ENCODE assay signal across 20 cellular contexts in genomic region chr12:21434704-21435103, GRCh38. TPM values are rescaled to one million over a fixed set of nuclear protein-coding genes. Genes with fewer than 3 reads are reported as not detected.
A peak's percentile ranks its signal among the peaks of the same experiment; 100 is the strongest.
DNase-seq lines count a peak whose midpoint lies in the region; ATAC-seq, FAIRE-seq and TF ChIP-seq lines count a peak whose summit lies in the region.
"Had no signal": no experiment of that assay in that cellular context is flagged by ENCODE, and none has a peak within 500 bp of the region (broad histone marks: within the 10 kb centered on the region; RNA-seq: fewer than 3 reads in every experiment).

No MANE protein-coding gene starts in this region.

- no peak overlapping the region for H3K23ac ChIP-seq in mesendoderm (ENCODE audit: low read length)

- peak overlapping the region; percentile 36 for H3K4ac ChIP-seq in mesendoderm (ENCODE audit: low read depth, low read length)

- H2BK15ac ChIP-seq in mesendoderm (replicated peaks; ENCODE audit: low read depth), result no peak overlapping the region

- H3K27me3 ChIP-seq in bronchial epithelial cell (ENCODE audit: control insufficient read depth, insufficient read depth, low read length), result no peaks in the 10 kb centered on the region
- no peaks in the 10 kb centered on the region for H3K27me3 ChIP-seq in mesendoderm (ENCODE audit: insufficient read depth, low read length, poor library complexity)
- no peaks in the 10 kb centered on the region for H3K27me3 ChIP-seq in H7 (ENCODE audit: control insufficient read depth, insufficient read depth, low read length)
- H3K27me3 ChIP-seq: BLaER1 treated with 17β-estradiol and CSF1 and Interleukin-3, amounts not matched to agents 10 nM and 100 nM had no signal

- H3K36me3 ChIP-seq in bronchial epithelial cell (ENCODE audit: control insufficient read depth, insufficient read depth, low read length), result no peaks in the 10 kb centered on the region
- no peaks in the 10 kb centered on the region for H3K36me3 ChIP-seq in mesendoderm (ENCODE audit: control insufficient read depth, insufficient read depth, low read length)
- H3K36me3 ChIP-seq in H7 (replicated peaks; ENCODE audit: control insufficient read depth, insufficient read depth, low read length), result no peaks in the 10 kb centered on the region

- no peaks in the 10 kb centered on the region for H3K79me1 ChIP-seq in mesendoderm (ENCODE audit: low read length)

- no peak overlapping the region for H3K18ac ChIP-seq in mesendoderm (ENCODE audit: low read length)

- no peak overlapping the region for H3K56ac ChIP-seq in mesendoderm (ENCODE audit: low read length)

- H2BK120ac ChIP-seq in mesendoderm (ENCODE audit: low read depth, low read length), result no peak overlapping the region

- H4K8ac ChIP-seq in mesendoderm (ENCODE audit: low read depth, low read length), result no peak overlapping the region

- no peak overlapping the region for H2AK5ac ChIP-seq in mesendoderm (ENCODE audit: low read length)

- H3K79me2 ChIP-seq in mesendoderm (ENCODE audit: control insufficient read depth, insufficient read depth, low read length), result no peaks in the 10 kb centered on the region

- H3K4me1 ChIP-seq in mesendoderm (ENCODE audit: control insufficient read depth, low read depth, low read length), result no peaks in the 10 kb centered on the region

- FAIRE-seq in bronchial epithelial cell (lab: Jason Lieb, UNC), result peak; percentile 47
- FAIRE-seq: GM12892, H54 had no signal

- H3K4me2 ChIP-seq in mesendoderm (ENCODE audit: low read length), result no peak overlapping the region
- H3K4me2 ChIP-seq: BLaER1 treated with 17β-estradiol and CSF1 and Interleukin-3, amounts not matched to agents 10 nM and 100 nM; GM23338 had no signal

- H2BK5ac ChIP-seq in mesendoderm (ENCODE audit: low read length), result no peak overlapping the region

- H3K4me3 ChIP-seq in bronchial epithelial cell (ENCODE audit: low read depth, low read length), result no peak overlapping the region
- no peak overlapping the region for H3K4me3 ChIP-seq in mesendoderm (ENCODE audit: low read length)
- H3K4me3 ChIP-seq in H7 (ENCODE audit: insufficient read depth, low read depth, low read length), result no peak overlapping the region
- H3K4me3 ChIP-seq: BLaER1 treated with 17β-estradiol and CSF1 and Interleukin-3, amounts not matched to agents 10 nM and 100 nM; GM23338 had no signal

- H3K4me1 Mint-ChIP-seq in HFFc6 (ENCODE audit: low read depth), result peaks cover 63% of the 10 kb centered on the region
- peaks cover 18% of the 10 kb centered on the region for H3K4me1 Mint-ChIP-seq in activated T-helper 17 cell treated with anti-CD3 and anti-CD28 coated beads, Interleukin-2, amount 50 U/mL, for 72 hours

- no peak overlapping the region for H3K27ac Mint-ChIP-seq in HFFc6
- no peak overlapping the region for H3K27ac Mint-ChIP-seq in activated T-helper 17 cell treated with anti-CD3 and anti-CD28 coated beads, Interleukin-2, amount 50 U/mL, for 72 hours
- H3K27ac Mint-ChIP-seq: B cell; CD8-positive, alpha-beta T cell; GM23338 had no signal

- no CpG with 5 or more reads among the region's 2 CpGs for WGBS in mesendoderm (ENCODE audit: extremely low coverage, insufficient coverage, low lambda C conversion rate)

- H3K36me3 Mint-ChIP-seq in HFFc6 (ENCODE audit: low read depth), result 0 out of 2 replicates have a peak, but pooled peaks cover 4% of the 10 kb centered on the region
- H3K36me3 Mint-ChIP-seq in activated T-helper 17 cell treated with anti-CD3 and anti-CD28 coated beads, Interleukin-2, amount 50 U/mL, for 72 hours (ENCODE audit: low read depth), result peaks cover 18% of the 10 kb centered on the region

- no peak overlapping the region for H3K27ac ChIP-seq in mesendoderm (ENCODE audit: low read depth, low read length)
- H3K27ac ChIP-seq: BLaER1 treated with 17β-estradiol and CSF1 and Interleukin-3, amounts not matched to agents 10 nM and 100 nM; HL-60 had no signal

- H3K27me3 Mint-ChIP-seq in HFFc6 (ENCODE audit: insufficient read depth), result no peaks in the 10 kb centered on the region
- no peaks in the 10 kb centered on the region for H3K27me3 Mint-ChIP-seq in activated T-helper 17 cell treated with anti-CD3 and anti-CD28 coated beads, Interleukin-2, amount 50 U/mL, for 72 hours

- H4K5ac ChIP-seq in mesendoderm (ENCODE audit: low read length), result no peak overlapping the region

- ATAC-seq in activated T-helper 17 cell treated with anti-CD3 and anti-CD28 coated beads, Interleukin-2, amount 50 U/mL, for 72 hours (replicated peaks), result no peak
- ATAC-seq: CD8-positive, alpha-beta T cell; GM23338 had no signal

- H3K9ac ChIP-seq in mesendoderm (ENCODE audit: low read length), result no peak overlapping the region
- H3K9ac ChIP-seq: BLaER1 treated with 17β-estradiol and CSF1 and Interleukin-3, amounts not matched to agents 10 nM and 100 nM had no signal

- TF ChIP-seq CTCF in HFFc6 (IDR thresholded peaks at IDR 0.05), result no peak
- no peak for TF ChIP-seq CTCF in bronchial epithelial cell (IDR thresholded peaks at IDR 0.05; ENCODE audit: insufficient read depth, low read length, severe bottlenecking)

- DNase-seq in EL (peak; percentile 13), HFFc6 (peak; percentile 5), bronchial epithelial cell (ENCODE audit: low read depth) (no peak), mesendoderm (no peak), H7 (no peak), 8988T (no peak)
- no peak for DNase-seq in stimulated activated naive CD4-positive, alpha-beta T cell treated with Interleukin-2 at 50 U/mL for 16 hours (lab: John Stamatoyannopoulos, UW)
- DNase-seq: CD8-positive, alpha-beta T cell; COR-L47; DMS 273 treated with DMSO at 0.1 percent for 48 hours; DMS53; DND-41; GDM1 had no signal

- no peak overlapping the region for H3K4me3 Mint-ChIP-seq in HFFc6
- no peak overlapping the region for H3K4me3 Mint-ChIP-seq in activated T-helper 17 cell treated with anti-CD3 and anti-CD28 coated beads, Interleukin-2, amount 50 U/mL, for 72 hours
- H3K4me3 Mint-ChIP-seq: B cell; CD8-positive, alpha-beta T cell; GM23338 had no signal

- no peaks in the 10 kb centered on the region for H3K9me3 Mint-ChIP-seq in HFFc6
- no peaks in the 10 kb centered on the region for H3K9me3 Mint-ChIP-seq in activated T-helper 17 cell treated with anti-CD3 and anti-CD28 coated beads, Interleukin-2, amount 50 U/mL, for 72 hours
- H3K9me3 Mint-ChIP-seq: CD8-positive, alpha-beta T cell; GM23338 had no signal

RNA-seq across cellular contexts. Expression of gene PYROXD1, which starts 2.8 kb away (rescaled TPM):
- total RNA-seq in HFFc6 (2021; fragmentation: NEBNext Ultra II Directional; extraction: Animal tissue kit (Norgen Biotek cat#: 25700)), result 10 to 100 TPM; 10.1 to 13.3 (median 10.5) TPM
- total RNA-seq in bronchial epithelial cell, result 25.9 and 27.6 TPM in 2 replicates
- polyA plus RNA-seq in mesendoderm (2013, experiment 1 of 2), result 6.2 TPM
- 6.1 TPM for polyA plus RNA-seq in mesendoderm (2013, experiment 2 of 2)
- 3.6 and 6.2 TPM in 2 replicates for total RNA-seq in H7 (2014; rRNA removed; shearing (Covaris generic))
- 10 to 100 TPM; 29.8 to 41.2 TPM for total RNA-seq in activated T-helper 17 cell treated with anti-CD3 and anti-CD28 coated beads, Interleukin-2, amount 50 U/mL, for 72 hours

Comparison
In these comparisons a context has a peak if more than half of its experiments do, and no peak if none do; other contexts are left out.
1. DNase-seq: peak in EL (single experiment) and HFFc6 (single experiment); none in bronchial epithelial cell (single experiment), mesendoderm (single experiment), H7 (single experiment), stimulated activated naive CD4-positive, alpha-beta T cell treated with Interleukin-2 at 50 U/mL for 16 hours (single experiment) and 8988T (single experiment).